Comparison of ENCODE assay signal across 17 cellular contexts in the genomic region with DNA sequence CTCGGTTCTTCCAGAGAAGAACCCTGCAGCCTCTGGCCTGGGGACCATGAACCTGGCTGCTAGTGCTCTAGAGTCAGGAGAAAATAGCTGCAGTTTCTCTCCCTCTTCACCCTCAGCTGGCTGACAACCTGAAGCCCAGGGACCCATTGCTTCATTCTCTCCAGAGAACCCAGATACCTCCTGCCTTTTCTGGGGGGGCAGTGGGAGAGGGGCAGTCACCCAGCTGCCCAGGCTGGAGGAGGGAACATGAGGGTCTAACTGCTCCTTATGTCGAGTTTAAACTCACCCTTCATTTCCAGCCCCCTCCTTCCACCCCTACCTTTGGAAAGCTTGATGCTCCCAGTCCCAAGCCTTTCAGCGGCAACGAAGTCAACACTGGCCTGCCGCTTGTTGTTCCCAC. TPM values are rescaled to one million over a fixed set of nuclear protein-coding genes. Genes with fewer than 3 reads are reported as not detected.
A peak's percentile ranks its signal among the peaks of the same experiment; 100 is the strongest.
DNase-seq lines count a peak whose midpoint lies in the region; ATAC-seq and TF ChIP-seq lines count a peak whose summit lies in the region.
"Had no signal": no experiment of that assay in that cellular context is flagged by ENCODE, and none has a peak within 500 bp of the region (broad histone marks: within the 10 kb centered on the region; RNA-seq: fewer than 3 reads in every experiment).

No MANE protein-coding gene starts in this region.

- H4K20me1 ChIP-seq in osteoblast (ENCODE audit: insufficient read depth, low read length) = no peaks in the 10 kb centered on the region

- no peak for ATAC-seq in naive thymus-derived CD4-positive, alpha-beta T cell
- ATAC-seq: GM23338 had no signal

- H3K27ac Mint-ChIP-seq in activated T-helper 2 cell treated with anti-CD3 and anti-CD28 coated beads, Interferon-gamma antibody, Interleukin-2, Interleukin-4, amounts not matched to agents 10 μg/mL and 5 μg/mL and 100 μg/mL, durations not matched to agents 14 hours and 24 hours and 36 hours = no peak overlapping the region
- peak overlapping the region in 1 of 9 donors; percentile 10 for H3K27ac Mint-ChIP-seq in naive thymus-derived CD4-positive, alpha-beta T cell
- H3K27ac Mint-ChIP-seq: GM23338 had no signal

- CTCF ChIA-PET in naive thymus-derived CD4-positive, alpha-beta T cell (lab: Charles Lee) = no interaction called here

- H3K4me3 Mint-ChIP-seq in activated T-helper 2 cell treated with anti-CD3 and anti-CD28 coated beads, Interferon-gamma antibody, Interleukin-2, Interleukin-4, amounts not matched to agents 10 μg/mL and 5 μg/mL and 100 μg/mL, durations not matched to agents 14 hours and 24 hours and 36 hours (ENCODE audit: low read depth) = no peak overlapping the region
- H3K4me3 Mint-ChIP-seq in naive thymus-derived CD4-positive, alpha-beta T cell = peak overlapping the region in 8 of 10 donors; percentile 1 to 91 (median 8)
- H3K4me3 Mint-ChIP-seq: GM23338 had no signal

- no peaks in the 10 kb centered on the region for H3K9me3 Mint-ChIP-seq in activated T-helper 2 cell treated with anti-CD3 and anti-CD28 coated beads, Interferon-gamma antibody, Interleukin-2, Interleukin-4, amounts not matched to agents 10 μg/mL and 5 μg/mL and 100 μg/mL, durations not matched to agents 14 hours and 24 hours and 36 hours
- peaks cover 0 to 3% (median 0%) of the 10 kb centered on the region in 11 donors for H3K9me3 Mint-ChIP-seq in naive thymus-derived CD4-positive, alpha-beta T cell

- no peaks in the 10 kb centered on the region for H3K27me3 ChIP-seq in H7 (ENCODE audit: control insufficient read depth, insufficient read depth, low read length)
- H3K27me3 ChIP-seq in naive thymus-derived CD4-positive, alpha-beta T cell (ENCODE audit: control insufficient read depth in 2 of 2, insufficient read depth in 2 of 2, low read length in 2 of 2) = no peaks in the 10 kb centered on the region
- H3K27me3 ChIP-seq in osteoblast (ENCODE audit: insufficient read depth, low read length) = peaks cover 5% of the 10 kb centered on the region
- H3K27me3 ChIP-seq: SJCRH30 had no signal

- peaks cover 8% of the 10 kb centered on the region for H3K27me3 Mint-ChIP-seq in activated T-helper 2 cell treated with anti-CD3 and anti-CD28 coated beads, Interferon-gamma antibody, Interleukin-2, Interleukin-4, amounts not matched to agents 10 μg/mL and 5 μg/mL and 100 μg/mL, durations not matched to agents 14 hours and 24 hours and 36 hours (ENCODE audit: low read depth)
- H3K27me3 Mint-ChIP-seq in naive thymus-derived CD4-positive, alpha-beta T cell = peaks cover 0 to 12% (median 10%) of the 10 kb centered on the region in 5 donors

- no peaks in the 10 kb centered on the region for H3K9me3 ChIP-seq in naive thymus-derived CD4-positive, alpha-beta T cell (ENCODE audit: control insufficient read depth in 2 of 3, low read length in 3 of 3)
- no peaks in the 10 kb centered on the region for H3K9me3 ChIP-seq in osteoblast (ENCODE audit: low read depth, low read length)
- H3K9me3 ChIP-seq: SJCRH30 had no signal

- no peaks in the 10 kb centered on the region for H3K79me2 ChIP-seq in osteoblast (ENCODE audit: insufficient read depth, low read length)

- no peak overlapping the region for H3K27ac ChIP-seq in naive thymus-derived CD4-positive, alpha-beta T cell (ENCODE audit: low read depth, low read length)
- H3K27ac ChIP-seq in osteoblast (ENCODE audit: low read depth, low read length) = no peak overlapping the region
- H3K27ac ChIP-seq: C4-2B, PC-9, SJCRH30 had no signal

- peaks cover 3% of the 10 kb centered on the region for H3K36me3 Mint-ChIP-seq in activated T-helper 2 cell treated with anti-CD3 and anti-CD28 coated beads, Interferon-gamma antibody, Interleukin-2, Interleukin-4, amounts not matched to agents 10 μg/mL and 5 μg/mL and 100 μg/mL, durations not matched to agents 14 hours and 24 hours and 36 hours (ENCODE audit: low read depth)
- peaks cover 0 to 2% (median 0%) of the 10 kb centered on the region in 5 donors for H3K36me3 Mint-ChIP-seq in naive thymus-derived CD4-positive, alpha-beta T cell

- peaks cover 4 to 9% of the 10 kb centered on the region in 2 donors for H3K4me1 ChIP-seq in naive thymus-derived CD4-positive, alpha-beta T cell (ENCODE audit: control insufficient read depth in 2 of 2, insufficient read depth in 2 of 2, low read length in 2 of 2)
- H3K4me1 ChIP-seq in osteoblast (ENCODE audit: insufficient read depth, low read length) = no peaks in the 10 kb centered on the region
- H3K4me1 ChIP-seq: SJCRH30 had no signal

- TF ChIP-seq CTCF in osteoblast (IDR thresholded peaks at IDR 0.05; ENCODE audit: extremely low read depth, low read depth, low read length) = no peak

- H3K4me1 Mint-ChIP-seq in activated T-helper 2 cell treated with anti-CD3 and anti-CD28 coated beads, Interferon-gamma antibody, Interleukin-2, Interleukin-4, amounts not matched to agents 10 μg/mL and 5 μg/mL and 100 μg/mL, durations not matched to agents 14 hours and 24 hours and 36 hours (ENCODE audit: low read depth) = peaks cover 3% of the 10 kb centered on the region
- H3K4me1 Mint-ChIP-seq in naive thymus-derived CD4-positive, alpha-beta T cell = peaks cover 6 to 22% (median 12%) of the 10 kb centered on the region in 7 donors

- no peak overlapping the region for H3K4me3 ChIP-seq in H7 (ENCODE audit: insufficient read depth, low read depth, low read length)
- H3K4me3 ChIP-seq in naive thymus-derived CD4-positive, alpha-beta T cell (ENCODE audit: low read length) = no peak overlapping the region
- H3K4me3 ChIP-seq in osteoblast (ENCODE audit: insufficient read depth, low read length) = no peak overlapping the region
- H3K4me3 ChIP-seq: GM23338, PC-9, SJCRH30 had no signal

- H3K4me2 ChIP-seq in osteoblast (ENCODE audit: insufficient read depth, low read length) = no peak overlapping the region
- H3K4me2 ChIP-seq: GM23338, PC-9 had no signal

- DNase-seq in H7 (peak; percentile 26), osteoblast (ENCODE audit: insufficient read length, low spot score, missing footprints) (no peak), cerebellum (ENCODE audit: low spot score) (no peak)
- DNase-seq in activated T-helper 2 cell treated with anti-CD3 and anti-CD28 coated beads, Interferon-gamma antibody, Interleukin-2, Interleukin-4, amounts not matched to agents 10 μg/mL and 5 μg/mL and 100 μg/mL, durations not matched to agents 14 hours and 24 hours and 36 hours (ENCODE audit: low spot score) = peak; percentile 6
- DNase-seq in naive thymus-derived CD4-positive, alpha-beta T cell = peak in 1 of 9 donors; percentile 19
- DNase-seq in stimulated activated CD4-positive, alpha-beta T cell treated with anti-CD3 and anti-CD28 coated beads, Interleukin-4, amount 100 ng/mL, for 4 hours = no peak
- DNase-seq: DMS 273 treated with DMSO at 0.1 percent for 48 hours, GF-D8, Kasumi-1, NCI-H1105, NCI-H1694, NCI-H510A treated with DMSO at 0.1 percent for 48 hours, NCI-H82, PC-9, SJCRH30 had no signal

- intact Hi-C loops in activated T-helper 2 cell treated with anti-CD3 and anti-CD28 coated beads, Interferon-gamma antibody, Interleukin-2, Interleukin-4, amounts not matched to agents 10 μg/mL and 5 μg/mL and 100 μg/mL, durations not matched to agents 14 hours and 24 hours and 36 hours (cut with micrococcal nuclease) = no loop called here
- intact Hi-C loops in naive thymus-derived CD4-positive, alpha-beta T cell (cut with micrococcal nuclease) = no loop called here

- POLR2A ChIA-PET in naive thymus-derived CD4-positive, alpha-beta T cell (lab: Charles Lee) = interaction anchor here (0.8 to 17.4 kb wide), 4 partner anchors 12 to 80 kb away, joined by 3 to 343 read pairs (median 7); a partner anchor contains a TSS

- no peak overlapping the region for H2AFZ ChIP-seq in osteoblast (ENCODE audit: low read length)
- H2AFZ ChIP-seq: GM23338, PC-9 had no signal

- no peaks in the 10 kb centered on the region for H3K36me3 ChIP-seq in H7 (replicated peaks; ENCODE audit: control insufficient read depth, insufficient read depth, low read length)
- H3K36me3 ChIP-seq in naive thymus-derived CD4-positive, alpha-beta T cell (ENCODE audit: control insufficient read depth in 2 of 3, insufficient read depth in 3 of 3, low read length in 3 of 3) = no peaks in the 10 kb centered on the region
- no peaks in the 10 kb centered on the region for H3K36me3 ChIP-seq in osteoblast (ENCODE audit: insufficient read depth, low read length)
- H3K36me3 ChIP-seq: SJCRH30 had no signal

RNA-seq across cellular contexts. Expression of a gene that starts 7.6 kb away (rescaled TPM):
- total RNA-seq in H7 (2014; rRNA removed; shearing (Covaris generic)) = 25.3 and 29.9 TPM in 2 replicates
- 27.3 and 33.5 TPM in 2 replicates for total RNA-seq in activated T-helper 2 cell treated with anti-CD3 and anti-CD28 coated beads, Interferon-gamma antibody, Interleukin-2, Interleukin-4, amounts not matched to agents 10 μg/mL and 5 μg/mL and 100 μg/mL, durations not matched to agents 14 hours and 24 hours and 36 hours
- 10 to 100 TPM; 50.1 to 79.5 (median 71.3) TPM for total RNA-seq in naive thymus-derived CD4-positive, alpha-beta T cell
- 10 to 100 TPM; 72.4 to 90.7 TPM for polyA plus RNA-seq in naive thymus-derived CD4-positive, alpha-beta T cell
- 25.0 and 26.5 TPM in 2 replicates for total RNA-seq in osteoblast
- total RNA-seq in cerebellum = 12.2 TPM

RNA-seq across cellular contexts. Expression of a gene that starts 19.8 kb away (rescaled TPM):
- total RNA-seq in H7 (2014; rRNA removed; shearing (Covaris generic)) = 50.4 and 74.8 TPM in 2 replicates
- total RNA-seq in activated T-helper 2 cell treated with anti-CD3 and anti-CD28 coated beads, Interferon-gamma antibody, Interleukin-2, Interleukin-4, amounts not matched to agents 10 μg/mL and 5 μg/mL and 100 μg/mL, durations not matched to agents 14 hours and 24 hours and 36 hours = 22.1 and 25.4 TPM in 2 replicates
- 10 to 100 TPM in 2 of 5 experiments, 1 to 10 TPM in 3; 4.1 to 30.2 (median 8.3) TPM for total RNA-seq in naive thymus-derived CD4-positive, alpha-beta T cell
- polyA plus RNA-seq in naive thymus-derived CD4-positive, alpha-beta T cell = 1 to 10 TPM in 1 of 2 donors, under 1 TPM in 1; 0.66 to 3.2 TPM
- total RNA-seq in osteoblast (26.2 and 28.2 TPM in 2 replicates), cerebellum (35.4 TPM)

RNA-seq across cellular contexts. Expression of a gene that starts 20.9 kb away (rescaled TPM):
- total RNA-seq in H7 (2014; rRNA removed; shearing (Covaris generic)) = 60.2 and 64.5 TPM in 2 replicates
- 52.5 and 57.4 TPM in 2 replicates for total RNA-seq in activated T-helper 2 cell treated with anti-CD3 and anti-CD28 coated beads, Interferon-gamma antibody, Interleukin-2, Interleukin-4, amounts not matched to agents 10 μg/mL and 5 μg/mL and 100 μg/mL, durations not matched to agents 14 hours and 24 hours and 36 hours
- 100 to 1,000 TPM in 2 of 5 experiments, 10 to 100 TPM in 3; 70.2 to 124 (median 90.9) TPM for total RNA-seq in naive thymus-derived CD4-positive, alpha-beta T cell
- polyA plus RNA-seq in naive thymus-derived CD4-positive, alpha-beta T cell = 10 to 100 TPM; 58.5 to 62.4 TPM
- total RNA-seq in osteoblast = 109 and 121 TPM in 2 replicates
- 42.8 TPM for total RNA-seq in cerebellum

RNA-seq across cellular contexts. Expression of a gene that starts 22.2 kb away (rescaled TPM):
- 27.7 and 33.2 TPM in 2 replicates for total RNA-seq in H7 (2014; rRNA removed; shearing (Covaris generic))
- total RNA-seq in activated T-helper 2 cell treated with anti-CD3 and anti-CD28 coated beads, Interferon-gamma antibody, Interleukin-2, Interleukin-4, amounts not matched to agents 10 μg/mL and 5 μg/mL and 100 μg/mL, durations not matched to agents 14 hours and 24 hours and 36 hours = 56.6 and 58.5 TPM in 2 replicates
- 10 to 100 TPM; 48.2 to 77.6 (median 64.5) TPM for total RNA-seq in naive thymus-derived CD4-positive, alpha-beta T cell
- polyA plus RNA-seq in naive thymus-derived CD4-positive, alpha-beta T cell = 10 to 100 TPM; 48.2 to 68.7 TPM
- total RNA-seq in osteoblast = 26.1 and 26.5 TPM in 2 replicates
- 20.5 TPM for total RNA-seq in cerebellum

RNA-seq across cellular contexts. Expression of a gene that starts 29.1 kb away (rescaled TPM):
- total RNA-seq in H7 (2014; rRNA removed; shearing (Covaris generic)) = not detected in 2 replicates
- 1.3 and 1.9 TPM in 2 replicates for total RNA-seq in activated T-helper 2 cell treated with anti-CD3 and anti-CD28 coated beads, Interferon-gamma antibody, Interleukin-2, Interleukin-4, amounts not matched to agents 10 μg/mL and 5 μg/mL and 100 μg/mL, durations not matched to agents 14 hours and 24 hours and 36 hours
- 1 to 10 TPM in 4 of 5 experiments, under 1 TPM in 1; 0.69 to 8.6 (median 3.0) TPM for total RNA-seq in naive thymus-derived CD4-positive, alpha-beta T cell
- polyA plus RNA-seq in naive thymus-derived CD4-positive, alpha-beta T cell = under 1 TPM in 1 of 2 donors, not detected in 1; 0.08 TPM
- 1.4 and 1.5 TPM in 2 replicates for total RNA-seq in osteoblast
- 1.3 TPM for total RNA-seq in cerebellum

Comparison
In these comparisons a context has a peak if more than half of its experiments do, and no peak if none do; other contexts are left out.
1. DNase-seq: peak in H7 (single experiment) and activated T-helper 2 cell treated with anti-CD3 and anti-CD28 coated beads, Interferon-gamma antibody, Interleukin-2, Interleukin-4, amounts not matched to agents 10 μg/mL and 5 μg/mL and 100 μg/mL, durations not matched to agents 14 hours and 24 hours and 36 hours (single experiment); none in stimulated activated CD4-positive, alpha-beta T cell treated with anti-CD3 and anti-CD28 coated beads, Interleukin-4, amount 100 ng/mL, for 4 hours (0 of 2), osteoblast (single experiment) and cerebellum (single experiment).